8 cellular contexts compared by ENCODE assay signal in genomic region chr7:135168489-135169140, GRCh38. TPM values are rescaled to one million over a fixed set of nuclear protein-coding genes. Genes with fewer than 3 reads are reported as not detected.
DNase-seq lines count a peak whose midpoint lies in the region; ATAC-seq and TF ChIP-seq lines count a peak whose summit lies in the region.

No MANE protein-coding gene starts in this region.

- in situ Hi-C loops in IMR-90 (cut with MboI; ENCODE audit: low sequenced_read_pairs) = loop anchor here (10.0 kb wide), 2 partner anchors 184 to 484 kb away; partner anchors contain the start of gene AGBL3

- no peaks in the 10 kb centered on the region for H3K9me3 ChIP-seq in IMR-90 (ENCODE audit: control insufficient read depth, insufficient read depth, low read length)
- peaks cover 0 to 2% of the 10 kb centered on the region in 2 donors for H3K9me3 ChIP-seq in neuronal stem cell (replicated peaks in 1 of 2; ENCODE audit: control insufficient read depth in 2 of 2, insufficient read depth in 1 of 2, low read depth in 1 of 2, low read length in 2 of 2)
- no peaks in the 10 kb centered on the region for H3K9me3 ChIP-seq in prostate gland

- H3K27ac Mint-ChIP-seq in central memory CD8-positive, alpha-beta T cell (ENCODE audit: low read depth) = peak overlapping the region; percentile 96

- H3K4me2 ChIP-seq in IMR-90 (ENCODE audit: low read depth, low read length) (peak overlapping the region; percentile 16; the same call in 1 of the 2 replicates), neuronal stem cell (ENCODE audit: insufficient read depth, low read length, poor library complexity, severe bottlenecking) (no peak overlapping the region)

- no peak overlapping the region for H3K56ac ChIP-seq in IMR-90 (ENCODE audit: extremely low read depth, insufficient read depth, low read length)

- no peaks in the 10 kb centered on the region for H3K27me3 Mint-ChIP-seq in central memory CD8-positive, alpha-beta T cell

- H3K4me1 Mint-ChIP-seq in central memory CD8-positive, alpha-beta T cell = peaks cover 52% of the 10 kb centered on the region

- H4K8ac ChIP-seq in IMR-90 (ENCODE audit: low read depth in 2 of 2, low read length in 2 of 2) = peak overlapping the region in 1 of 2 experiments; percentile 12; a peak in 1 of 4 replicates
- no peak overlapping the region for H4K8ac ChIP-seq in neuronal stem cell (ENCODE audit: low read depth, low read length)

- H2BK20ac ChIP-seq in IMR-90 (ENCODE audit: low read depth, low read length) = no peak overlapping the region

- peak overlapping the region; percentile 81 for H3K4me3 Mint-ChIP-seq in central memory CD8-positive, alpha-beta T cell

- TF ChIP-seq CTCF in C4-2B (conservative IDR thresholded peaks at IDR 0.05) = no peak
- TF ChIP-seq CTCF in IMR-90 (conservative IDR thresholded peaks at IDR 0.05; ENCODE audit: low read depth, low read length) = no peak
- no peak for TF ChIP-seq CTCF in prostate gland (IDR thresholded peaks at IDR 0.05)

- no peak for DNase-seq in IMR-90
- no peak for DNase-seq in central memory CD8-positive, alpha-beta T cell (ENCODE audit: low spot score in 2 of 2)
- no peak for DNase-seq in neuronal stem cell (ENCODE audit: low spot score)
- DNase-seq in RKO (ENCODE audit: low spot score) = no peak
- no peak for DNase-seq in activated CD4-positive, CD25-positive, alpha-beta regulatory T cell treated with anti-CD3 and anti-CD28 coated beads, Interleukin-2, amount 50 U/mL, for 72 hours
- no peak for DNase-seq in prostate gland (ENCODE audit: low spot score)

- H4K91ac ChIP-seq in IMR-90 (ENCODE audit: insufficient read depth, low read depth, low read length) = no peak overlapping the region
- no peak overlapping the region for H4K91ac ChIP-seq in neuronal stem cell (ENCODE audit: low read depth, low read length, poor library complexity)

- peak overlapping the region; percentile 33; the same call in 1 of the 2 replicates for H2AK5ac ChIP-seq in IMR-90 (ENCODE audit: low read depth, low read length)
- H2AK5ac ChIP-seq in neuronal stem cell (ENCODE audit: low read depth, low read length) = no peak overlapping the region

- H3K9me3 Mint-ChIP-seq in central memory CD8-positive, alpha-beta T cell = no peaks in the 10 kb centered on the region

- H4K20me1 ChIP-seq in IMR-90 (ENCODE audit: insufficient read depth, low read length) = 0 out of 2 replicates have a peak, but pooled peaks cover 4% of the 10 kb centered on the region

- H3K9me1 ChIP-seq in IMR-90 (ENCODE audit: insufficient read depth, low read length) = peaks cover 20% of the 10 kb centered on the region

- H2BK5ac ChIP-seq in IMR-90 (ENCODE audit: low read depth, low read length, poor library complexity, severe bottlenecking) (no peak overlapping the region), neuronal stem cell (ENCODE audit: low read length) (no peak overlapping the region)

- no peak overlapping the region for H3K14ac ChIP-seq in IMR-90 (replicated peaks; ENCODE audit: low read depth, low read length)
- no peak overlapping the region for H3K14ac ChIP-seq in neuronal stem cell (ENCODE audit: low read length)

- H2BK15ac ChIP-seq in IMR-90 (ENCODE audit: low read depth, low read length) (no peak overlapping the region), neuronal stem cell (ENCODE audit: low read length) (no peak overlapping the region)

- peak overlapping the region; percentile 57 for H2AK9ac ChIP-seq in IMR-90 (replicated peaks; ENCODE audit: low read depth, low read length, poor library complexity)

- peaks cover 12% of the 10 kb centered on the region for H3K4me1 ChIP-seq in IMR-90 (ENCODE audit: control insufficient read depth, insufficient read depth, low read length)
- peaks cover 3 to 10% of the 10 kb centered on the region in 2 donors for H3K4me1 ChIP-seq in neuronal stem cell (ENCODE audit: control insufficient read depth in 2 of 2, insufficient read depth in 1 of 2, low read depth in 1 of 2, low read length in 2 of 2)
- peaks cover 3% of the 10 kb centered on the region for H3K4me1 ChIP-seq in prostate gland (replicated peaks)

- H3K9ac ChIP-seq in IMR-90 (ENCODE audit: low read depth, low read length) (no peak overlapping the region), neuronal stem cell (ENCODE audit: low read depth, low read length, poor library complexity) (peak overlapping the region; percentile 44)

- BruUV-seq in IMR-90 (replicated peaks; lab: Mats Ljungman, UMichigan) = no TSS peak

- H3K4me3 ChIP-seq in IMR-90 (ENCODE audit: insufficient read depth, low read depth, low read length) (no peak overlapping the region), neuronal stem cell (ENCODE audit: low read length in 2 of 2) (peak overlapping the region in 1 of 2 donors; percentile 87), prostate gland (no peak overlapping the region)

- no peak overlapping the region for H3K18ac ChIP-seq in IMR-90 (ENCODE audit: low read depth, low read length)
- no peak overlapping the region for H3K18ac ChIP-seq in neuronal stem cell (ENCODE audit: low read length)

- H2BK12ac ChIP-seq in neuronal stem cell (ENCODE audit: low read length) = no peak overlapping the region

- H3K4ac ChIP-seq in IMR-90 (ENCODE audit: low read depth, low read length) (no peak overlapping the region), neuronal stem cell (ENCODE audit: low read length) (no peak overlapping the region)

- TF ChIP-seq POLR2A in IMR-90 (IDR thresholded peaks at IDR 0.05; ENCODE audit: low read depth, low read length) (no peak), prostate gland (IDR thresholded peaks at IDR 0.05) (no peak)

- dilution Hi-C loops in IMR-90 (cut with HindIII; ENCODE audit: low sequenced_read_pairs, unreplicated experiment) = no loop called here

- WGBS in IMR-90 (ENCODE audit: extremely low coverage in 2 of 2, insufficient read length in 1 of 2), 2 experiments = 100% methylated on average over 6 of the region's 13 CpGs; no CpG with 5 or more reads in 1 of the 2 experiments
- no CpG with 5 or more reads among the region's 13 CpGs for WGBS in neuronal stem cell (ENCODE audit: extremely low coverage in 2 of 2, insufficient read length in 2 of 2, insufficient replicate concordance in 1 of 2), 2 donors
- WGBS in prostate gland = 88% methylated on average over 13 of the region's 13 CpGs

- H3K27ac ChIP-seq in C4-2B = peak overlapping the region; percentile 97
- no peak overlapping the region for H3K27ac ChIP-seq in IMR-90 (ENCODE audit: insufficient read depth, low read length)
- no peak overlapping the region for H3K27ac ChIP-seq in neuronal stem cell (replicated peaks; ENCODE audit: low read length)
- peak overlapping the region in 1 of 2 donors; percentile 91 for H3K27ac ChIP-seq in prostate gland

- H2AFZ ChIP-seq in IMR-90 (replicated peaks; ENCODE audit: low read length, poor library complexity) (peak overlapping the region; percentile 14), neuronal stem cell (ENCODE audit: low read length) (no peak overlapping the region)

- H3K27me3 ChIP-seq in IMR-90 (ENCODE audit: control insufficient read depth, insufficient read depth, low read length) = no peaks in the 10 kb centered on the region
- no peaks in the 10 kb centered on the region for H3K27me3 ChIP-seq in neuronal stem cell (ENCODE audit: control insufficient read depth in 3 of 3, insufficient read depth in 3 of 3, low read depth in 1 of 3, low read length in 3 of 3)
- H3K27me3 ChIP-seq in prostate gland (replicated peaks; ENCODE audit: insufficient read depth) = no peaks in the 10 kb centered on the region

- peaks cover 42% of the 10 kb centered on the region for H3K36me3 ChIP-seq in IMR-90 (ENCODE audit: control insufficient read depth, insufficient read depth, low read length)
- H3K36me3 ChIP-seq in neuronal stem cell (replicated peaks in 1 of 2; ENCODE audit: control insufficient read depth in 2 of 2, insufficient read depth in 2 of 2, low read length in 2 of 2) = peaks cover 49 to 57% of the 10 kb centered on the region in 2 donors
- H3K36me3 ChIP-seq in prostate gland = peaks cover 0 to 4% of the 10 kb centered on the region in 2 donors

- H4K5ac ChIP-seq in IMR-90 (ENCODE audit: low read depth, low read length) = no peak overlapping the region

- ATAC-seq in IMR-90 (ENCODE audit: low read depth) (no peak), GM19397 (IDR thresholded peaks at IDR 0.05; ENCODE audit: unreplicated experiment) (no peak)
- ATAC-seq in central memory CD8-positive, alpha-beta T cell (replicated peaks; ENCODE audit: extremely low read depth, poor library complexity, severe bottlenecking) = no peak

- POLR2A ChIA-PET in IMR-90 (lab: Charles Lee; ENCODE audit: unreplicated experiment) = interaction anchor here (0.6 kb wide), 1 partner anchor 487 kb away, joined by 3 read pairs; no protein-coding TSS in a partner anchor

- H3K36me3 Mint-ChIP-seq in central memory CD8-positive, alpha-beta T cell (ENCODE audit: insufficient read depth) = peaks cover 26% of the 10 kb centered on the region

- no peak overlapping the region; the same call in 1 of the 2 replicates for H3K23ac ChIP-seq in IMR-90 (ENCODE audit: low read depth, low read length)
- H3K23ac ChIP-seq in neuronal stem cell (ENCODE audit: low read depth, low read length, poor library complexity) = peak overlapping the region; percentile 65

- TF ChIP-seq RAD21 in IMR-90 (IDR thresholded peaks at IDR 0.05; ENCODE audit: low read length) = no peak

- H3K79me1 ChIP-seq in IMR-90 (ENCODE audit: low read depth in 1 of 2, low read length in 2 of 2) (peaks cover 30 to 55% of the 10 kb centered on the region in 2 experiments), neuronal stem cell (ENCODE audit: low read depth, low read length) (peaks cover 10% of the 10 kb centered on the region)

- CTCF ChIA-PET in IMR-90 (lab: Yijun Ruan, JAX) = interaction anchor here (3.7 kb wide), 1 partner anchor 182 kb away, joined by 17 read pairs; the partner anchor contains the start of gene AGBL3

- H2BK120ac ChIP-seq in IMR-90 (ENCODE audit: low read depth, low read length) (no peak overlapping the region), neuronal stem cell (ENCODE audit: low read depth, low read length) (no peak overlapping the region)

- intact Hi-C loops in IMR-90 (cut with micrococcal nuclease) (no loop called here), prostate gland (cut with DNase I) (loop anchor here (5.0 kb wide), 1 partner anchor 181 kb away; the partner anchor contains the start of gene AGBL3)

RNA-seq across cellular contexts. Expression of gene CYREN, which starts 1.9 kb away (rescaled TPM):
- total RNA-seq in IMR-90 (2012; rRNA removed) (26.5 and 33.1 TPM in 2 replicates), prostate gland (10 to 100 TPM; 44.5 to 53.6 TPM)
- polyA plus RNA-seq in IMR-90 (2012; rRNA removed) = 24.2 and 29.2 TPM in 2 replicates
- polyA plus RNA-seq in IMR-90 (2012; cell fraction: cytosol; rRNA removed) = 20.1 and 21.8 TPM in 2 replicates
- polyA plus RNA-seq in IMR-90 (2012; cell fraction: nucleus; rRNA removed; ENCODE audit: low replicate concordance) = 13.8 and 18.6 TPM in 2 replicates
- polyA plus RNA-seq in neuronal stem cell (2013, experiment 1 of 2) = 21.9 TPM
- polyA plus RNA-seq in neuronal stem cell (2013, experiment 2 of 2) = 21.4 TPM

RNA-seq across cellular contexts. Expression of gene TMEM140, which starts 20.7 kb away (rescaled TPM):
- total RNA-seq in IMR-90 (2012; rRNA removed) (0.28 and 0.72 TPM in 2 replicates), prostate gland (10 to 100 TPM in 1 of 2 donors, 1 to 10 TPM in 1; 8.2 to 14.6 TPM)
- polyA plus RNA-seq in IMR-90 (2012; rRNA removed) = 0.23 and 0.24 TPM in 2 replicates
- polyA plus RNA-seq in IMR-90 (2012; cell fraction: cytosol; rRNA removed) = 0.16 and 0.56 TPM in 2 replicates
- polyA plus RNA-seq in IMR-90 (2012; cell fraction: nucleus; rRNA removed; ENCODE audit: low replicate concordance) = 0.14 and 0.44 TPM in 2 replicates
- polyA plus RNA-seq in neuronal stem cell (2013, experiment 1 of 2) = not detected
- polyA plus RNA-seq in neuronal stem cell (2013, experiment 2 of 2) = not detected

RNA-seq across cellular contexts. Expression of gene WDR91, which starts 42.7 kb away (rescaled TPM):
- total RNA-seq in IMR-90 (2012; rRNA removed) (5.2 and 6.4 TPM in 2 replicates), prostate gland (10 to 100 TPM; 13.6 to 49.1 TPM)
- 10.3 and 10.6 TPM in 2 replicates for polyA plus RNA-seq in IMR-90 (2012; rRNA removed)
- polyA plus RNA-seq in IMR-90 (2012; cell fraction: cytosol; rRNA removed) = 4.0 and 5.4 TPM in 2 replicates
- polyA plus RNA-seq in IMR-90 (2012; cell fraction: nucleus; rRNA removed; ENCODE audit: low replicate concordance) = 33.6 and 39.3 TPM in 2 replicates
- polyA plus RNA-seq in neuronal stem cell (2013, experiment 1 of 2) = 4.6 TPM
- polyA plus RNA-seq in neuronal stem cell (2013, experiment 2 of 2) = 3.6 TPM
